Comparison of ENCODE assay signal across 14 cellular contexts in genomic region chr12:106145539-106146447, GRCh38. TPM values are rescaled to one million over a fixed set of nuclear protein-coding genes. Genes with fewer than 3 reads are reported as not detected.
DNase-seq lines count a peak whose midpoint lies in the region; ATAC-seq, FAIRE-seq and TF ChIP-seq lines count a peak whose summit lies in the region.
"Had no signal": no experiment of that assay in that cellular context is flagged by ENCODE, and none has a peak within 500 bp of the region (broad histone marks: within the 10 kb centered on the region; RNA-seq: fewer than 3 reads in every experiment).

No MANE protein-coding gene starts in this region.

- H3K27me3 ChIP-seq in keratinocyte (ENCODE audit: control insufficient read depth, extremely low read depth, insufficient read depth, low read length) (no peaks in the 10 kb centered on the region), stomach (peaks cover 0 to 1% (median 0%) of the 10 kb centered on the region in 3 donors), prostate gland (replicated peaks; ENCODE audit: insufficient read depth) (no peaks in the 10 kb centered on the region)
- H3K27me3 ChIP-seq: breast epithelium, MG63 had no signal

- H3K9ac ChIP-seq in keratinocyte (ENCODE audit: control insufficient read depth, extremely low read depth, insufficient read depth, low read length): no peak overlapping the region

- ATAC-seq in activated naive CD4-positive, alpha-beta T cell treated with anti-CD3 and anti-CD28 coated beads, Interleukin-2, amount 50 U/mL, for 72 hours: no peak

- H3K4me1 ChIP-seq in keratinocyte (ENCODE audit: control insufficient read depth, extremely low read depth, insufficient read depth, low read length): peaks cover 15% of the 10 kb centered on the region
- peaks cover 12 to 63% (median 33%) of the 10 kb centered on the region in 4 donors for H3K4me1 ChIP-seq in stomach
- no peaks in the 10 kb centered on the region for H3K4me1 ChIP-seq in prostate gland (replicated peaks)
- H3K4me1 ChIP-seq: breast epithelium had no signal

- no peak overlapping the region for H3K27ac Mint-ChIP-seq in activated naive CD4-positive, alpha-beta T cell treated with anti-CD3 and anti-CD28 coated beads, Interleukin-2, amount 50 U/mL, for 72 hours
- H3K27ac Mint-ChIP-seq: activated B cell treated with CpG ODN at 0.5 μM for 24 hours; stimulated activated naive CD8-positive, alpha-beta T cell treated with anti-CD3 and anti-CD28 coated beads, Interleukin-15, Interleukin-2, amounts not matched to agents 100 ng/mL and 50 ng/mL, for 24 hours had no signal

- intact Hi-C loops in stomach (cut with DNase I; ENCODE audit: low total_unique reads) (no loop called here), prostate gland (cut with DNase I) (no loop called here)

- peak; percentile 85 for FAIRE-seq in keratinocyte (lab: Jason Lieb, UNC)

- no peaks in the 10 kb centered on the region for H4K20me1 ChIP-seq in keratinocyte (ENCODE audit: control insufficient read depth, extremely low read depth, insufficient read depth, low read length)

- no peaks in the 10 kb centered on the region for H3K79me2 ChIP-seq in keratinocyte (ENCODE audit: control insufficient read depth, insufficient read depth, low read length)

- no peaks in the 10 kb centered on the region for H3K9me1 ChIP-seq in keratinocyte (ENCODE audit: control insufficient read depth, extremely low read depth, insufficient read depth, low read length)

- peak overlapping the region; percentile 24 for H3K27ac ChIP-seq in caudate nucleus (ENCODE audit: low read depth, low read length)
- no peak overlapping the region for H3K27ac ChIP-seq in keratinocyte (ENCODE audit: control insufficient read depth, insufficient read depth, low read length)
- H3K27ac ChIP-seq in stomach: peak overlapping the region; percentile 5 to 69 (median 42)
- H3K27ac ChIP-seq in prostate gland: no peak overlapping the region
- H3K27ac ChIP-seq: breast epithelium had no signal

- WGBS in stomach, 5 donors: 20 to 43% (median 31%) methylated on average over 14 of the region's 14 CpGs
- 43% methylated on average over 14 of the region's 14 CpGs for WGBS in prostate gland

- H3K36me3 ChIP-seq in keratinocyte (ENCODE audit: control insufficient read depth in 2 of 2, extremely low read depth in 1 of 2, insufficient read depth in 2 of 2, low read length in 2 of 2): no peaks in the 10 kb centered on the region
- no peaks in the 10 kb centered on the region for H3K36me3 ChIP-seq in stomach
- H3K36me3 ChIP-seq in prostate gland: no peaks in the 10 kb centered on the region
- H3K36me3 ChIP-seq: breast epithelium, MG63 had no signal

- peaks cover 0 to 3% of the 10 kb centered on the region in 2 donors for H3K36me3 Mint-ChIP-seq in activated naive CD4-positive, alpha-beta T cell treated with anti-CD3 and anti-CD28 coated beads, Interleukin-2, amount 50 U/mL, for 72 hours

- TF ChIP-seq POLR2A in stomach (IDR thresholded peaks at IDR 0.05) (no peak), prostate gland (IDR thresholded peaks at IDR 0.05) (no peak)

- dilution Hi-C loops in keratinocyte (cut with MboI; ENCODE audit: extremely low pct_ligation_motif_present, low sequenced_read_pairs): no loop called here

- H3K9me3 ChIP-seq in keratinocyte (ENCODE audit: control insufficient read depth, low read depth, low read length) (no peaks in the 10 kb centered on the region), stomach (no peaks in the 10 kb centered on the region), prostate gland (no peaks in the 10 kb centered on the region)
- H3K9me3 ChIP-seq: breast epithelium, MG63 had no signal

- TF ChIP-seq CTCF in keratinocyte (optimal IDR thresholded peaks at IDR 0.05 in 1 of 3, IDR thresholded peaks at IDR 0.05 in 1 of 3, conservative IDR thresholded peaks at IDR 0.05 in 1 of 3; ENCODE audit: extremely low read depth in 1 of 3, insufficient read depth in 2 of 3, low read length in 3 of 3) (no peak), stomach (IDR thresholded peaks at IDR 0.05) (no peak), prostate gland (IDR thresholded peaks at IDR 0.05) (no peak)

- DNase-seq in LoVo (ENCODE audit: low spot score) (peak; percentile 78), caudate nucleus (lab: John Stamatoyannopoulos, UW) (peak in 18 of 61 donors; percentile 3 to 56 (median 20)), keratinocyte (ENCODE audit: low read depth, low spot score) (no peak), stomach (peak; percentile 80), HUDEP-2 (lab: John Stamatoyannopoulos, UW; ENCODE audit: unreplicated experiment in 76 of 76) (no peak), prostate gland (ENCODE audit: low spot score) (no peak)
- DNase-seq in activated naive CD4-positive, alpha-beta T cell treated with anti-CD3 and anti-CD28 coated beads, Interleukin-2, amount 50 U/mL, for 72 hours (ENCODE audit: low spot score in 2 of 2): no peak
- DNase-seq: activated B cell treated with CpG ODN at 0.5 μM for 24 hours; COR-L47; kidney glomerular epithelial cell; MG63; stimulated activated CD4-positive, alpha-beta T cell treated with anti-CD3 and anti-CD28 coated beads, Interleukin-4, amount 100 ng/mL, for 1 hour had no signal

- no peak for TF ChIP-seq EP300 in stomach (IDR thresholded peaks at IDR 0.05)

- H3K4me3 ChIP-seq in keratinocyte (ENCODE audit: control insufficient read depth in 2 of 3, extremely low read depth in 1 of 3, insufficient read depth in 2 of 3, low read depth in 1 of 3, low read length in 3 of 3) (no peak overlapping the region), stomach (no peak overlapping the region), prostate gland (no peak overlapping the region)
- H3K4me3 ChIP-seq: breast epithelium, MG63 had no signal

- no peaks in the 10 kb centered on the region for H3K9me3 Mint-ChIP-seq in activated naive CD4-positive, alpha-beta T cell treated with anti-CD3 and anti-CD28 coated beads, Interleukin-2, amount 50 U/mL, for 72 hours
- H3K9me3 Mint-ChIP-seq: activated B cell treated with CpG ODN at 0.5 μM for 24 hours; stimulated activated naive CD8-positive, alpha-beta T cell treated with anti-CD3 and anti-CD28 coated beads, Interleukin-15, Interleukin-2, amounts not matched to agents 100 ng/mL and 50 ng/mL, for 24 hours had no signal

- H2AFZ ChIP-seq in keratinocyte (ENCODE audit: control insufficient read depth, low read length): no peak overlapping the region

- H3K4me2 ChIP-seq in keratinocyte (ENCODE audit: control insufficient read depth, extremely low read depth, insufficient read depth, low read depth, low read length): peak overlapping the region; percentile 3

RNA-seq across cellular contexts. Expression of gene NUAK1, which starts 7.0 kb away (rescaled TPM):
- polyA plus RNA-seq in keratinocyte (11.7 to 31.0 TPM (median 12.3 TPM) in 3 replicates), stomach (1 to 10 TPM in 2 of 3 donors, under 1 TPM in 1; 0.80 to 2.6 (median 2.4) TPM)
- 2.4 TPM for polyA plus RNA-seq in keratinocyte (2011; ENCODE audit: low read depth)
- polyA plus RNA-seq in keratinocyte (2011; cell fraction: cytosol; rRNA removed): 14.8 and 15.2 TPM in 2 replicates
- 22.7 and 25.6 TPM in 2 replicates for polyA plus RNA-seq in keratinocyte (2011; cell fraction: nucleus; rRNA removed)
- 4.1 and 19.0 TPM in 2 replicates for polyA plus RNA-seq in keratinocyte (2012; ENCODE audit: low replicate concordance)
- polyA minus RNA-seq in keratinocyte: 22.1 to 35.4 TPM (median 28.4 TPM) in 3 replicates
- polyA minus RNA-seq in keratinocyte (2011; cell fraction: cytosol; rRNA and poly(A)+ RNA removed): 40.9 TPM
- polyA minus RNA-seq in keratinocyte (2011; cell fraction: nucleus; rRNA and poly(A)+ RNA removed): 17.3 and 42.0 TPM in 2 replicates
- total RNA-seq in stomach (10 to 100 TPM in 3 of 5 donors, 1 to 10 TPM in 1, under 1 TPM in 1; 0.58 to 79.0 (median 11.7) TPM), prostate gland (10 to 100 TPM in 1 of 2 donors, 1 to 10 TPM in 1; 9.6 to 16.0 TPM)
- total RNA-seq in activated naive CD4-positive, alpha-beta T cell treated with anti-CD3 and anti-CD28 coated beads, Interleukin-2, amount 50 U/mL, for 72 hours: not detected
- total RNA-seq: activated B cell treated with CpG ODN at 0.5 μM for 24 hours had no signal

Comparison
In these comparisons a context has a peak if more than half of its experiments do, and no peak if none do; other contexts are left out.
1. DNase-seq: peak in LoVo (single experiment) and stomach (single experiment); none in keratinocyte (single experiment), HUDEP-2 (0 of 76), activated naive CD4-positive, alpha-beta T cell treated with anti-CD3 and anti-CD28 coated beads, Interleukin-2, amount 50 U/mL, for 72 hours (0 of 2) and prostate gland (single experiment).
2. H3K27ac ChIP-seq: peak in caudate nucleus (single experiment) and stomach (5 of 5); none in keratinocyte (single experiment) and prostate gland (0 of 2).